ENCODE assay signal across 8 cellular contexts in genomic region chr19:6199240-6199983, GRCh38.
DNase-seq lines count a peak whose midpoint lies in the region; ATAC-seq lines count a peak whose summit lies in the region.

No MANE protein-coding gene starts in this region.

- H3K4me3 Mint-ChIP-seq in effector memory CD8-positive, alpha-beta T cell = peak overlapping the region; percentile 93 to 99

- peak; percentile 99 for DNase-seq in COLO668 (lab: John Stamatoyannopoulos, UW; ENCODE audit: unreplicated experiment)
- peak; percentile 88 for DNase-seq in HS-5 (ENCODE audit: low read depth)
- DNase-seq in NK-92 (lab: John Stamatoyannopoulos, UW; ENCODE audit: unreplicated experiment) = peak; percentile 92
- DNase-seq in activated CD8-positive, alpha-beta memory T cell treated with anti-CD3 and anti-CD28 coated beads for 4 hours (ENCODE audit: low read depth in 2 of 2) = peak; percentile 99 to 100
- DNase-seq in effector memory CD8-positive, alpha-beta T cell = peak; percentile 97 to 98 (median 98)
- peak; percentile 99 for DNase-seq in medulla oblongata (ENCODE audit: extremely low spot score)
- DNase-seq in stimulated activated CD4-positive, alpha-beta T cell treated with anti-CD3 and anti-CD28 coated beads, TNF-alpha, amount 100 ng/mL, for 48 hours (ENCODE audit: low read depth in 3 of 3) = peak; percentile 98 to 99 (median 98)

- ATAC-seq in GM19467 (IDR thresholded peaks at IDR 0.05; ENCODE audit: unreplicated experiment) = peak; percentile 66
- peak; percentile 90 for ATAC-seq in effector memory CD8-positive, alpha-beta T cell (replicated peaks)

- no peaks in the 10 kb centered on the region for H3K9me3 Mint-ChIP-seq in effector memory CD8-positive, alpha-beta T cell

- peak overlapping the region; percentile 88 to 93 for H3K27ac Mint-ChIP-seq in effector memory CD8-positive, alpha-beta T cell

- H3K27me3 Mint-ChIP-seq in effector memory CD8-positive, alpha-beta T cell = peaks cover 7 to 15% of the 10 kb centered on the region in 2 donors

- peaks cover 8 to 11% of the 10 kb centered on the region in 2 donors for H3K4me1 Mint-ChIP-seq in effector memory CD8-positive, alpha-beta T cell (ENCODE audit: low read depth in 2 of 2)

- peaks cover 17% of the 10 kb centered on the region for H3K36me3 Mint-ChIP-seq in effector memory CD8-positive, alpha-beta T cell (ENCODE audit: insufficient read depth)

Comparison
In these comparisons a context has a peak if more than half of its experiments do, and no peak if none do; other contexts are left out.
1. Peak in every context shown above with its lines: DNase-seq and ATAC-seq.